Comparison of ENCODE assay signal across 16 cellular contexts in genomic region chr12:109200825-109201495, GRCh38.
DNase-seq lines count a peak whose midpoint lies in the region; ATAC-seq, FAIRE-seq and TF ChIP-seq lines count a peak whose summit lies in the region.
"Had no signal": no experiment of that assay in that cellular context is flagged by ENCODE, and none has a peak within 500 bp of the region (broad histone marks: within the 10 kb centered on the region; RNA-seq: fewer than 3 reads in every experiment).

No MANE protein-coding gene starts in this region.

- no peaks in the 10 kb centered on the region for H3K9me3 ChIP-seq in CD4-positive, CD25-positive, alpha-beta regulatory T cell (ENCODE audit: control insufficient read depth in 2 of 2, low read length in 2 of 2)
- H3K9me3 ChIP-seq in RWPE2 (ENCODE audit: severe bottlenecking) (no peaks in the 10 kb centered on the region), HepG2 (ENCODE audit: low read length) (no peaks in the 10 kb centered on the region), neuronal stem cell (replicated peaks in 1 of 2; ENCODE audit: control insufficient read depth in 2 of 2, insufficient read depth in 1 of 2, low read depth in 1 of 2, low read length in 2 of 2) (no peaks in the 10 kb centered on the region)

- 0 out of 2 replicates have a peak, but pooled peaks cover 2% of the 10 kb centered on the region for H4K20me1 ChIP-seq in HepG2 (ENCODE audit: insufficient read depth, low read length)

- TF ChIP-seq CTCF in RWPE2 (IDR thresholded peaks at IDR 0.05; ENCODE audit: poor library complexity, severe bottlenecking): no peak
- no peak for TF ChIP-seq CTCF in HepG2 (CRISPR knock-in tag; IDR thresholded peaks at IDR 0.05)

- H3K14ac ChIP-seq in neuronal stem cell (ENCODE audit: low read length): no peak overlapping the region

- H3K4ac ChIP-seq in neuronal stem cell (ENCODE audit: low read length): no peak overlapping the region

- H2AFZ ChIP-seq in HepG2 (ENCODE audit: low read length) (no peak overlapping the region), neuronal stem cell (ENCODE audit: low read length) (no peak overlapping the region)

- no peak overlapping the region for H2BK12ac ChIP-seq in neuronal stem cell (ENCODE audit: low read length)

- TF ChIP-seq EP300 in HepG2 (IDR thresholded peaks at IDR 0.05; ENCODE audit: low read depth in 2 of 2, low read length in 2 of 2) (no peak), HepG2 (CRISPR knock-in tag; IDR thresholded peaks at IDR 0.05; ENCODE audit: borderline replicate concordance) (no peak)

- H3K9ac ChIP-seq in HepG2 (ENCODE audit: insufficient read depth, low read depth, low read length) (no peak overlapping the region), neuronal stem cell (ENCODE audit: low read depth, low read length, poor library complexity) (no peak overlapping the region)

- POLR2A ChIA-PET in HepG2 (lab: Yijun Ruan, JAX): no interaction called here

- no peak overlapping the region for H4K91ac ChIP-seq in neuronal stem cell (ENCODE audit: low read depth, low read length, poor library complexity)

- DNase-seq in CD4-positive, CD25-positive, alpha-beta regulatory T cell: no peak
- DNase-seq in RWPE2 (ENCODE audit: low spot score): no peak
- no peak for DNase-seq in HepG2 (ENCODE audit: low spot score)
- no peak for DNase-seq in neuronal stem cell (ENCODE audit: low spot score)
- DNase-seq in NOMO-1 (lab: John Stamatoyannopoulos, UW; ENCODE audit: unreplicated experiment in 2 of 2): no peak
- DNase-seq in HTR-8/SVneo (ENCODE audit: insufficient read length, low spot score): no peak
- DNase-seq: CD4-positive, alpha-beta memory T cell; GF-D8; GOT3; H7; HFFc6 had no signal

- no peak overlapping the region for H2AK5ac ChIP-seq in neuronal stem cell (ENCODE audit: low read depth, low read length)

- intact Hi-C loops in HepG2 (cut with micrococcal nuclease; ENCODE audit: unreplicated experiment): no loop called here

- H2BK5ac ChIP-seq in neuronal stem cell (ENCODE audit: low read length): no peak overlapping the region

- peaks cover 36% of the 10 kb centered on the region for H3K36me3 Mint-ChIP-seq in CD4-positive, CD25-positive, alpha-beta regulatory T cell

- H3K27me3 Mint-ChIP-seq in CD4-positive, CD25-positive, alpha-beta regulatory T cell: no peaks in the 10 kb centered on the region
- H3K27me3 Mint-ChIP-seq: B cell; CD4-positive, alpha-beta memory T cell had no signal

- H3K23ac ChIP-seq in neuronal stem cell (ENCODE audit: low read depth, low read length, poor library complexity): no peak overlapping the region

- no TSS peak for BruUV-seq in HepG2 (replicated peaks; lab: Mats Ljungman, UMichigan)

- TF ChIP-seq POLR2A in HepG2 (IDR thresholded peaks at IDR 0.05; ENCODE audit: insufficient read depth in 1 of 2, low read depth in 2 of 2, low read length in 2 of 2): no peak

- no peaks in the 10 kb centered on the region for H3K4me1 ChIP-seq in CD4-positive, CD25-positive, alpha-beta regulatory T cell (ENCODE audit: control insufficient read depth, insufficient read depth, low read length, poor library complexity, severe bottlenecking)
- H3K4me1 ChIP-seq in RWPE2 (ENCODE audit: insufficient read depth, poor library complexity, severe bottlenecking): peaks cover 28% of the 10 kb centered on the region
- H3K4me1 ChIP-seq in HepG2 (ENCODE audit: insufficient read depth, low read length): peaks cover 30% of the 10 kb centered on the region
- peaks cover 0 to 5% of the 10 kb centered on the region in 2 donors for H3K4me1 ChIP-seq in neuronal stem cell (ENCODE audit: control insufficient read depth in 2 of 2, insufficient read depth in 1 of 2, low read depth in 1 of 2, low read length in 2 of 2)

- FAIRE-seq in HepG2 (lab: Jason Lieb, UNC) (no peak), HTR-8/SVneo (lab: Jason Lieb, UNC) (no peak)

- no peak overlapping the region for H2BK15ac ChIP-seq in neuronal stem cell (ENCODE audit: low read length)

- H3K4me3 Mint-ChIP-seq in CD4-positive, CD25-positive, alpha-beta regulatory T cell: no peak overlapping the region
- H3K4me3 Mint-ChIP-seq: B cell; CD4-positive, alpha-beta memory T cell; HFFc6 had no signal

- no peak overlapping the region for H3K4me3 ChIP-seq in CD4-positive, CD25-positive, alpha-beta regulatory T cell (ENCODE audit: low read depth, low read length)
- H3K4me3 ChIP-seq in RWPE2 (ENCODE audit: severe bottlenecking): no peak overlapping the region
- H3K4me3 ChIP-seq in HepG2 (replicated peaks in 1 of 3; ENCODE audit: insufficient read depth in 1 of 3, low read depth in 2 of 3, low read length in 3 of 3): no peak overlapping the region
- H3K4me3 ChIP-seq in neuronal stem cell (ENCODE audit: low read length in 2 of 2): no peak overlapping the region

- H3K79me1 ChIP-seq in neuronal stem cell (ENCODE audit: low read depth, low read length): peaks cover 2% of the 10 kb centered on the region

- WGBS in HepG2 (ENCODE audit: low lambda C conversion rate): 98% methylated on average over 14 of the region's 14 CpGs
- WGBS in neuronal stem cell (ENCODE audit: extremely low coverage in 2 of 2, insufficient read length in 2 of 2, insufficient replicate concordance in 1 of 2), 2 donors: no CpG with 5 or more reads among the region's 14 CpGs

- H3K27ac ChIP-seq in CD4-positive, CD25-positive, alpha-beta regulatory T cell (ENCODE audit: insufficient read depth, low read length, poor library complexity, severe bottlenecking): no peak overlapping the region
- peak overlapping the region; percentile 92 for H3K27ac ChIP-seq in RWPE2 (ENCODE audit: poor library complexity, severe bottlenecking)
- no peak overlapping the region for H3K27ac ChIP-seq in HepG2 (ENCODE audit: extremely low read length, insufficient read depth, low read length)
- no peak overlapping the region for H3K27ac ChIP-seq in neuronal stem cell (replicated peaks; ENCODE audit: low read length)
- H3K27ac ChIP-seq: C4-2B had no signal

- ATAC-seq in CD4-positive, CD25-positive, alpha-beta regulatory T cell (ENCODE audit: low read depth in 2 of 2): no peak
- ATAC-seq in RWPE2 (ENCODE audit: low read depth): no peak
- no peak for ATAC-seq in HepG2
- no peak for ATAC-seq in HG03571 (IDR thresholded peaks at IDR 0.05; ENCODE audit: unreplicated experiment)
- no peak for ATAC-seq in GM18868 (IDR thresholded peaks at IDR 0.05; ENCODE audit: unreplicated experiment)
- ATAC-seq: HCT116 had no signal

- H3K4me2 ChIP-seq in HepG2 (ENCODE audit: low read depth, low read length) (no peak overlapping the region), neuronal stem cell (ENCODE audit: insufficient read depth, low read length, poor library complexity, severe bottlenecking) (no peak overlapping the region)

- no peaks in the 10 kb centered on the region for H3K79me2 ChIP-seq in HepG2 (ENCODE audit: insufficient read depth, low read length)

- peaks cover 21% of the 10 kb centered on the region for H3K36me3 ChIP-seq in CD4-positive, CD25-positive, alpha-beta regulatory T cell (ENCODE audit: control insufficient read depth, insufficient read depth, low read length)
- H3K36me3 ChIP-seq in RWPE2 (ENCODE audit: low read depth) (peaks cover 18% of the 10 kb centered on the region), HepG2 (replicated peaks in 1 of 2; ENCODE audit: control insufficient read depth in 1 of 2, insufficient read depth in 2 of 2, low read length in 2 of 2) (peaks cover 4 to 25% of the 10 kb centered on the region in 2 experiments; a peak in 4 of 5 replicates), neuronal stem cell (replicated peaks in 1 of 2; ENCODE audit: control insufficient read depth in 2 of 2, insufficient read depth in 2 of 2, low read length in 2 of 2) (peaks cover 4 to 7% of the 10 kb centered on the region in 2 donors)

- peak overlapping the region in 2 of 3 donors; percentile 10 to 59 for H3K27ac Mint-ChIP-seq in CD4-positive, CD25-positive, alpha-beta regulatory T cell
- H3K27ac Mint-ChIP-seq: B cell, HFFc6 had no signal

- no peaks in the 10 kb centered on the region for H3K27me3 ChIP-seq in CD4-positive, CD25-positive, alpha-beta regulatory T cell (ENCODE audit: control insufficient read depth, insufficient read depth, low read length)
- H3K27me3 ChIP-seq in RWPE2 (ENCODE audit: insufficient read depth, poor library complexity, severe bottlenecking) (no peaks in the 10 kb centered on the region), HepG2 (ENCODE audit: control insufficient read depth in 1 of 2, insufficient read depth in 2 of 2, low read length in 2 of 2) (no peaks in the 10 kb centered on the region), neuronal stem cell (ENCODE audit: control insufficient read depth in 3 of 3, insufficient read depth in 3 of 3, low read depth in 1 of 3, low read length in 3 of 3) (no peaks in the 10 kb centered on the region)

- H4K8ac ChIP-seq in neuronal stem cell (ENCODE audit: low read depth, low read length): no peak overlapping the region

- CTCF ChIA-PET in HepG2 (lab: Yijun Ruan, JAX; ENCODE audit: low intra/inter-chr PET ratio, low total read pairs): no interaction called here

- no peak overlapping the region for H3K18ac ChIP-seq in neuronal stem cell (ENCODE audit: low read length)

- TF ChIP-seq RAD21 in HepG2 (CRISPR knock-in tag; IDR thresholded peaks at IDR 0.05): no peak

- no peaks in the 10 kb centered on the region for H3K4me1 Mint-ChIP-seq in CD4-positive, CD25-positive, alpha-beta regulatory T cell
- H3K4me1 Mint-ChIP-seq: B cell; CD4-positive, alpha-beta memory T cell had no signal

- H2BK120ac ChIP-seq in neuronal stem cell (ENCODE audit: low read depth, low read length): peak overlapping the region; percentile 4

- no peaks in the 10 kb centered on the region for H3K9me3 Mint-ChIP-seq in CD4-positive, CD25-positive, alpha-beta regulatory T cell

- in situ Hi-C loops in HepG2 (cut with HindIII; ENCODE audit: extremely low pct_ligation_motif_present, low pct_unique_long_range_greater_than_20kb): no loop called here

TF ChIP-seq in HepG2, 621 proteins besides CTCF, POLR2A, EP300 and RAD21:
- TF ChIP-seq BCL3 (CRISPR knock-in tag; IDR thresholded peaks at IDR 0.05) (no peak), BRD4 (CRISPR knock-in tag; IDR thresholded peaks at IDR 0.05) (no peak), ZNF629 (CRISPR knock-in tag; conservative IDR thresholded peaks at IDR 0.05) (peak; percentile 68), ZNF761 (CRISPR knock-in tag; conservative IDR thresholded peaks at IDR 0.05) (no peak)
